19 cellular contexts compared by ENCODE assay signal in the genomic region with DNA sequence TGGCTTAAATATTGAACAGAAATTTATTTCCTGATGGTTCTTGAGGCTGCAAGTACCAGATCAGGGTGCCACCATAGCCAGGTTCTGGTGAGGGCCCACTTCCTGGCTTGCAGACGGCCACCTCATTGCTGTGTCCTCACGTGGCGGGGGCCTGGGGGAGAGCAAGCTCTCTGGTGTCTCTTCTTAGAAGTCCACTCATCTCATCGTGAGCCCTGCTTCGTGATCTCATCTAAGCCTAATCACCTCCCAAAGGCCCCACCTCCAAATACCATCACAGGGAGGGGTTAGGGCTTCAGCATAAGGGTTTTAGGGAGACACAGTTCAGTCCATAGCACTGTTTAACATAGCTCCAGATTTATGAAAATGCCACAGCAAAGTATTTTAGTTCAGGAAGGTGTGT.
"Had no signal": no experiment of that assay in that cellular context is flagged by ENCODE, and none has a peak within 500 bp of the region (broad histone marks: within the 10 kb centered on the region; RNA-seq: fewer than 3 reads in every experiment).

No MANE protein-coding gene starts in this region.

- H3K27me3 ChIP-seq: esophagus squamous epithelium, pancreas, right lobe of liver, transverse colon had no signal

- H3K4me3 ChIP-seq: esophagus squamous epithelium, lower lobe of right lung, pancreas, right lobe of liver, skin epidermis, thoracic aorta, transverse colon had no signal

- DNase-seq: central memory CD4-positive, alpha-beta T cell; effector memory CD4-positive, alpha-beta T cell; esophagus squamous epithelium; foreskin fibroblast; kidney glomerular epithelial cell; lower lobe of right lung; naive B cell; occipital lobe; pancreas; stimulated activated CD4-positive, alpha-beta T cell treated with anti-CD3 and anti-CD28 coated beads, Interleukin-2, amount 100 ng/mL, for 24 hours; stimulated activated CD4-positive, alpha-beta T cell treated with anti-CD3 and anti-CD28 coated beads, Interleukin-4, amount 100 ng/mL, for 4 hours; stimulated activated naive B cell treated with anti-CD40 and anti-IgM and Interleukin-4, amounts not matched to agents 10 μg/mL and 1 μg/mL and 100 μg/mL, for 72 hours; stimulated activated naive CD8-positive, alpha-beta T cell treated with anti-CD3 and anti-CD28 coated beads, Interleukin-15, amount 100 ng/mL, for 72 hours; transverse colon had no signal

- ATAC-seq: lower lobe of right lung; pancreas; stimulated activated naive B cell treated with anti-CD40 and anti-IgM and Interleukin-4, amounts not matched to agents 10 μg/mL and 1 μg/mL and 100 μg/mL, for 72 hours; stimulated activated naive CD8-positive, alpha-beta T cell treated with anti-CD3 and anti-CD28 coated beads, Interleukin-15, amount 100 ng/mL, for 72 hours had no signal

- H3K27ac ChIP-seq: epithelial cell of prostate, lower lobe of right lung, pancreas, right lobe of liver, skin epidermis, thoracic aorta, transverse colon had no signal

- FAIRE-seq: endometrium, pancreas had no signal

- H3K36me3 ChIP-seq: pancreas, right lobe of liver had no signal

- H3K4me1 ChIP-seq: lower lobe of right lung, pancreas, right lobe of liver, transverse colon had no signal
